24 cellular contexts compared by ENCODE assay signal in genomic region chr13:62997696-62998095, GRCh38.
"Had no signal": no experiment of that assay in that cellular context is flagged by ENCODE, and none has a peak within 500 bp of the region (broad histone marks: within the 10 kb centered on the region; RNA-seq: fewer than 3 reads in every experiment).

No MANE protein-coding gene starts in this region.

- H3K27me3 ChIP-seq: brain microvascular endothelial cell, cardiac muscle cell had no signal

- H3K9me3 ChIP-seq: SK-N-SH had no signal

- DNase-seq: activated CD4-positive, alpha-beta memory T cell treated with anti-CD3 and anti-CD28 coated beads for 36 hours; activated CD4-positive, alpha-beta T cell treated with anti-CD3 and anti-CD28 coated beads, Interleukin-2, amount 10 ng/mL, durations not matched to agents 7 days and 5 days; activated CD4-positive, CD25-positive, alpha-beta regulatory T cell; activated CD8-positive, alpha-beta memory T cell treated with anti-CD3 and anti-CD28 coated beads for 24 hours; activated effector memory CD4-positive, alpha-beta T cell treated with anti-CD3 and anti-CD28 coated beads, Interleukin-2, amount 50 U/mL, for 16 hours; activated naive CD4-positive, alpha-beta T cell treated with anti-CD3 and anti-CD28 coated beads for 36 hours; activated T-cell treated with anti-CD3 and anti-CD28 coated beads, Interleukin-2, amount 50 U/mL, for 4 hours; brain microvascular endothelial cell; NCI-H1105 treated with DMSO at 0.1 percent for 48 hours; NCI-H1436 treated with DMSO at 0.1 percent for 48 hours; NCI-H1930; NCI-H2171; NCI-H510A; NCI-H526 treated with DMSO at 0.1 percent for 48 hours; NCI-H82; NK-92 treated with Interleukin-12 subunit alpha and Interleukin-12 subunit beta, amount 100 ng/mL, for 24 hours; RPMI8226; SK-N-SH; SW 1271 had no signal

- H3K36me3 ChIP-seq: brain microvascular endothelial cell, cardiac muscle cell had no signal

- H3K4me3 ChIP-seq: cardiac muscle cell had no signal

- H3K4me3 Mint-ChIP-seq: activated CD4-positive, alpha-beta memory T cell treated with anti-CD3 and anti-CD28 coated beads for 36 hours; activated CD4-positive, alpha-beta T cell treated with anti-CD3 and anti-CD28 coated beads, Interleukin-2, amount 10 ng/mL, durations not matched to agents 7 days and 5 days; activated naive CD4-positive, alpha-beta T cell treated with anti-CD3 and anti-CD28 coated beads for 36 hours; activated naive CD8-positive, alpha-beta T cell; activated T-cell treated with anti-CD3 and anti-CD28 coated beads, Interleukin-2, amount 50 U/mL, for 4 hours; T-helper 2 cell treated with Interferon-gamma antibody and Interleukin-4, amounts not matched to agents 5 μg/mL and 100 μg/mL, for 36 hours had no signal

- H3K4me1 Mint-ChIP-seq: activated CD4-positive, alpha-beta T cell treated with anti-CD3 and anti-CD28 coated beads, Interleukin-2, amount 10 ng/mL, durations not matched to agents 7 days and 5 days had no signal

- H3K4me2 ChIP-seq: SK-N-SH had no signal

- H3K27ac Mint-ChIP-seq: activated CD4-positive, alpha-beta memory T cell treated with anti-CD3 and anti-CD28 coated beads for 36 hours; activated CD4-positive, alpha-beta T cell treated with anti-CD3 and anti-CD28 coated beads, Interleukin-2, amount 10 ng/mL, durations not matched to agents 7 days and 5 days; activated naive CD4-positive, alpha-beta T cell treated with anti-CD3 and anti-CD28 coated beads for 36 hours; activated naive CD8-positive, alpha-beta T cell; T-helper 2 cell treated with Interferon-gamma antibody and Interleukin-4, amounts not matched to agents 5 μg/mL and 100 μg/mL, for 36 hours had no signal

- H3K36me3 Mint-ChIP-seq: activated CD4-positive, alpha-beta memory T cell treated with anti-CD3 and anti-CD28 coated beads for 36 hours; activated naive CD8-positive, alpha-beta T cell had no signal

- H3K27me3 Mint-ChIP-seq: activated CD4-positive, alpha-beta memory T cell treated with anti-CD3 and anti-CD28 coated beads for 36 hours; activated CD4-positive, alpha-beta T cell treated with anti-CD3 and anti-CD28 coated beads, Interleukin-2, amount 10 ng/mL, durations not matched to agents 7 days and 5 days; activated naive CD8-positive, alpha-beta T cell had no signal

- ATAC-seq: activated T-cell treated with anti-CD3 and anti-CD28 coated beads, Interleukin-2, amount 50 U/mL, for 4 hours; Panc1; Right ventricle myocardium inferior had no signal

- H3K9ac ChIP-seq: SK-N-SH had no signal

- H3K27ac ChIP-seq: brain microvascular endothelial cell, cardiac muscle cell had no signal
